20 cellular contexts compared by ENCODE assay signal in the genomic region with DNA sequence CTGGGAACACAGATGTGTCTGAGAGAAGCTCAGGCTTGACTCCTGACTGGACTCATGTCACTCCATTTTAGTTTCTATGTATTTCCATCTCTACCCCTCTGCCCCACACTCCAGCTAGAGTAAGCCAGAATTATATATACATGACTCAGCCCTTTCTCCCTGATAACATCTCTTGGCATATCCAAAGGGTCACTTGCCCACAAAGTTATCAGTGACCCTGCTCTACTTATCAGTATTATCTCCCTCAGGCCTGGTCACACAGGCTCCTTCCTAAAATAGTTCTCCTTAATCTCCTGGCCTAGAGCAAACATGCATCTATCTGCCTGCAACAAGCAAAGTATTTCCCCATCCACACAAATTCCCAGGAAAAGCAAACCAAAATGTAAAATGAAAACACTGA.
A peak's percentile ranks its signal among the peaks of the same experiment; 100 is the strongest.
DNase-seq lines count a peak whose midpoint lies in the region; ATAC-seq and TF ChIP-seq lines count a peak whose summit lies in the region.
"Had no signal": no experiment of that assay in that cellular context is flagged by ENCODE, and none has a peak within 500 bp of the region (broad histone marks: within the 10 kb centered on the region; RNA-seq: fewer than 3 reads in every experiment).

No MANE protein-coding gene starts in this region.

- H3K14ac ChIP-seq in trophoblast cell (ENCODE audit: low read length): peak overlapping the region; percentile 71

- peak overlapping the region; percentile 17 for H3K4me2 ChIP-seq in trophoblast cell (ENCODE audit: low read length)

- peak overlapping the region; percentile 97 for H2BK120ac ChIP-seq in trophoblast cell (ENCODE audit: insufficient read depth, low read length, poor library complexity)

- H3K4me3 ChIP-seq in endodermal cell (ENCODE audit: low read length) (peak overlapping the region; percentile 57), trophoblast cell (ENCODE audit: low read depth, low read length) (no peak overlapping the region), tibial artery (no peak overlapping the region)
- H3K4me3 ChIP-seq: heart left ventricle had no signal

- DNase-seq in activated CD8-positive, alpha-beta T cell treated with anti-CD3 and anti-CD28 coated beads, Interleukin-2, amount 10 ng/mL, durations not matched to agents 7 days and 5 days: no peak
- DNase-seq in activated CD8-positive, alpha-beta T cell treated with anti-CD3 and anti-CD28 coated beads for 36 hours: no peak
- DNase-seq in M059J (ENCODE audit: low read depth) (peak; percentile 89), endodermal cell (no peak), trophoblast cell (peak; percentile 46 to 81), tibial artery (no peak), middle frontal gyrus (ENCODE audit: extremely low spot score, low spot score) (no peak), HPDE6-E6E7 (ENCODE audit: extremely low spot score) (no peak)
- DNase-seq: activated T-cell treated with anti-CD3 and anti-CD28 coated beads, Interleukin-2, amount 50 U/mL, for 72 hours; caudate nucleus; CD4-positive, CD25-positive, alpha-beta regulatory T cell; DMS79 treated with DMSO at 0.1 percent for 48 hours; heart left ventricle; NCI-H1092 treated with DMSO at 0.1 percent for 48 hours; NCI-H2171; NCI-H748 treated with DMSO at 0.1 percent for 48 hours; retina; stimulated activated naive CD8-positive, alpha-beta T cell treated with anti-CD3 and anti-CD28 coated beads, Interleukin-15, amount 100 ng/mL, for 72 hours had no signal

- no peak for ATAC-seq in activated CD8-positive, alpha-beta T cell treated with anti-CD3 and anti-CD28 coated beads, Interleukin-2, amount 10 ng/mL, durations not matched to agents 7 days and 5 days
- ATAC-seq in activated CD8-positive, alpha-beta T cell treated with anti-CD3 and anti-CD28 coated beads for 36 hours: no peak
- ATAC-seq: activated T-cell treated with anti-CD3 and anti-CD28 coated beads, Interleukin-2, amount 50 U/mL, for 72 hours; heart left ventricle; Panc1 had no signal

- peaks cover 7% of the 10 kb centered on the region for H3K4me1 ChIP-seq in endodermal cell (ENCODE audit: control insufficient read depth, insufficient read depth, low read length)
- peaks cover 6 to 11% of the 10 kb centered on the region in 2 experiments for H3K4me1 ChIP-seq in trophoblast cell (ENCODE audit: control insufficient read depth in 1 of 2, insufficient read depth in 2 of 2, low read length in 2 of 2)
- H3K4me1 ChIP-seq in tibial artery: peaks cover 0 to 16% (median 0%) of the 10 kb centered on the region in 4 donors

- peaks cover 9% of the 10 kb centered on the region for H3K27me3 Mint-ChIP-seq in activated CD8-positive, alpha-beta T cell treated with anti-CD3 and anti-CD28 coated beads, Interleukin-2, amount 10 ng/mL, durations not matched to agents 7 days and 5 days (ENCODE audit: low read depth)
- H3K27me3 Mint-ChIP-seq in activated CD8-positive, alpha-beta T cell treated with anti-CD3 and anti-CD28 coated beads for 36 hours: no peaks in the 10 kb centered on the region
- no peaks in the 10 kb centered on the region for H3K27me3 Mint-ChIP-seq in endodermal cell (ENCODE audit: insufficient read depth)
- H3K27me3 Mint-ChIP-seq: CD4-positive, CD25-positive, alpha-beta regulatory T cell; memory B cell; stimulated activated naive CD8-positive, alpha-beta T cell treated with anti-CD3 and anti-CD28 coated beads, Interleukin-15, amount 100 ng/mL, for 72 hours had no signal

- peaks cover 6% of the 10 kb centered on the region for H3K36me3 Mint-ChIP-seq in activated CD8-positive, alpha-beta T cell treated with anti-CD3 and anti-CD28 coated beads, Interleukin-2, amount 10 ng/mL, durations not matched to agents 7 days and 5 days (ENCODE audit: low read depth)
- H3K36me3 Mint-ChIP-seq in activated CD8-positive, alpha-beta T cell treated with anti-CD3 and anti-CD28 coated beads for 36 hours (ENCODE audit: low read depth): no peaks in the 10 kb centered on the region
- H3K36me3 Mint-ChIP-seq in endodermal cell (ENCODE audit: low read depth): peaks cover 6% of the 10 kb centered on the region
- H3K36me3 Mint-ChIP-seq: CD4-positive, CD25-positive, alpha-beta regulatory T cell; memory B cell had no signal

- H4K91ac ChIP-seq in trophoblast cell (ENCODE audit: low read depth, low read length): peak overlapping the region; percentile 92

- no peak overlapping the region for H3K18ac ChIP-seq in trophoblast cell (ENCODE audit: low read length)

- no peak overlapping the region for H2AFZ ChIP-seq in trophoblast cell (ENCODE audit: insufficient read depth, low read length, poor library complexity)

- H3K4ac ChIP-seq in trophoblast cell (ENCODE audit: low read depth, low read length): peak overlapping the region; percentile 66

- H2BK12ac ChIP-seq in trophoblast cell (ENCODE audit: low read length): peak overlapping the region; percentile 78

- no peak for TF ChIP-seq CTCF in activated CD8-positive, alpha-beta T cell treated with anti-CD3 and anti-CD28 coated beads for 36 hours (IDR thresholded peaks at IDR 0.05)
- no peak for TF ChIP-seq CTCF in endodermal cell (conservative IDR thresholded peaks at IDR 0.05)
- no peak for TF ChIP-seq CTCF in tibial artery (IDR thresholded peaks at IDR 0.05)

- H3K79me1 ChIP-seq in trophoblast cell (ENCODE audit: low read length): peaks cover 16% of the 10 kb centered on the region

- H3K36me3 ChIP-seq in endodermal cell (ENCODE audit: control insufficient read depth, insufficient read depth, low read length) (no peaks in the 10 kb centered on the region), trophoblast cell (ENCODE audit: control insufficient read depth in 1 of 2, insufficient read depth in 2 of 2, low read length in 2 of 2) (peaks cover 0 to 2% of the 10 kb centered on the region in 2 experiments), tibial artery (no peaks in the 10 kb centered on the region)
- H3K36me3 ChIP-seq: heart left ventricle had no signal

- H2AK5ac ChIP-seq in trophoblast cell (ENCODE audit: low read length): peak overlapping the region; percentile 87

- intact Hi-C loops in activated CD8-positive, alpha-beta T cell treated with anti-CD3 and anti-CD28 coated beads for 36 hours (cut with micrococcal nuclease): no loop called here
- intact Hi-C loops in tibial artery (cut with DNase I; ENCODE audit: low total_unique reads): no loop called here

- peaks cover 28% of the 10 kb centered on the region for H3K9me3 ChIP-seq in endodermal cell (ENCODE audit: control insufficient read depth, low read length)
- H3K9me3 ChIP-seq in trophoblast cell (ENCODE audit: insufficient read depth, low read depth, low read length): no peaks in the 10 kb centered on the region
- peaks cover 0 to 3% (median 0%) of the 10 kb centered on the region in 3 donors for H3K9me3 ChIP-seq in tibial artery

- peak overlapping the region; percentile 63 for H4K8ac ChIP-seq in trophoblast cell (ENCODE audit: low read depth, low read length)

- H4K12ac ChIP-seq in trophoblast cell (ENCODE audit: low read depth, low read length): no peak overlapping the region

- peaks cover 19% of the 10 kb centered on the region for H3K4me1 Mint-ChIP-seq in activated CD8-positive, alpha-beta T cell treated with anti-CD3 and anti-CD28 coated beads, Interleukin-2, amount 10 ng/mL, durations not matched to agents 7 days and 5 days (ENCODE audit: low read depth)
- H3K4me1 Mint-ChIP-seq in activated CD8-positive, alpha-beta T cell treated with anti-CD3 and anti-CD28 coated beads for 36 hours (ENCODE audit: low read depth): peaks cover 5% of the 10 kb centered on the region
- peaks cover 26% of the 10 kb centered on the region for H3K4me1 Mint-ChIP-seq in endodermal cell
- H3K4me1 Mint-ChIP-seq: CD4-positive, CD25-positive, alpha-beta regulatory T cell had no signal

- H3K9me3 Mint-ChIP-seq in activated CD8-positive, alpha-beta T cell treated with anti-CD3 and anti-CD28 coated beads, Interleukin-2, amount 10 ng/mL, durations not matched to agents 7 days and 5 days (ENCODE audit: insufficient read depth): peaks cover 5% of the 10 kb centered on the region
- H3K9me3 Mint-ChIP-seq in activated CD8-positive, alpha-beta T cell treated with anti-CD3 and anti-CD28 coated beads for 36 hours: peaks cover 2% of the 10 kb centered on the region
- peaks cover 28% of the 10 kb centered on the region for H3K9me3 Mint-ChIP-seq in endodermal cell

- H3K27ac Mint-ChIP-seq in activated CD8-positive, alpha-beta T cell treated with anti-CD3 and anti-CD28 coated beads, Interleukin-2, amount 10 ng/mL, durations not matched to agents 7 days and 5 days: peak overlapping the region; percentile 40
- no peak overlapping the region for H3K27ac Mint-ChIP-seq in activated CD8-positive, alpha-beta T cell treated with anti-CD3 and anti-CD28 coated beads for 36 hours
- peak overlapping the region; percentile 18 for H3K27ac Mint-ChIP-seq in endodermal cell
- H3K27ac Mint-ChIP-seq: activated T-cell treated with anti-CD3 and anti-CD28 coated beads, Interleukin-2, amount 50 U/mL, for 72 hours; CD4-positive, CD25-positive, alpha-beta regulatory T cell; memory B cell had no signal

- H3K27me3 ChIP-seq in endodermal cell (ENCODE audit: control insufficient read depth, insufficient read depth, low read length, poor library complexity, severe bottlenecking): no peaks in the 10 kb centered on the region
- no peaks in the 10 kb centered on the region for H3K27me3 ChIP-seq in trophoblast cell (ENCODE audit: insufficient read depth, low read length)
- no peaks in the 10 kb centered on the region for H3K27me3 ChIP-seq in tibial artery
- H3K27me3 ChIP-seq: heart left ventricle had no signal

- H2BK5ac ChIP-seq in trophoblast cell (ENCODE audit: low read depth, low read length, poor library complexity): peak overlapping the region; percentile 94

- H3K27ac ChIP-seq in endodermal cell (ENCODE audit: low read depth, low read length) (no peak overlapping the region), trophoblast cell (ENCODE audit: low read depth, low read length) (peak overlapping the region; percentile 90), tibial artery (peak overlapping the region in 1 of 2 donors; percentile 39)
- H3K27ac ChIP-seq: heart left ventricle had no signal

- H3K23ac ChIP-seq in trophoblast cell (ENCODE audit: low read length): no peak overlapping the region

- CTCF ChIA-PET in activated CD8-positive, alpha-beta T cell treated with anti-CD3 and anti-CD28 coated beads, Interleukin-2, amount 10 ng/mL, durations not matched to agents 7 days and 5 days (lab: Charles Lee): no interaction called here
- CTCF ChIA-PET in activated CD8-positive, alpha-beta T cell treated with anti-CD3 and anti-CD28 coated beads for 36 hours (lab: Charles Lee): no interaction called here

- POLR2A ChIA-PET in activated CD8-positive, alpha-beta T cell treated with anti-CD3 and anti-CD28 coated beads, Interleukin-2, amount 10 ng/mL, durations not matched to agents 7 days and 5 days (lab: Charles Lee): no interaction called here
- POLR2A ChIA-PET in activated CD8-positive, alpha-beta T cell treated with anti-CD3 and anti-CD28 coated beads for 36 hours (lab: Charles Lee): no interaction called here

- H3K9ac ChIP-seq in endodermal cell (ENCODE audit: extremely low read depth, low read length, poor library complexity, severe bottlenecking) (no peak overlapping the region), trophoblast cell (ENCODE audit: low read length) (no peak overlapping the region)

- no peak overlapping the region for H3K4me3 Mint-ChIP-seq in activated CD8-positive, alpha-beta T cell treated with anti-CD3 and anti-CD28 coated beads, Interleukin-2, amount 10 ng/mL, durations not matched to agents 7 days and 5 days
- no peak overlapping the region for H3K4me3 Mint-ChIP-seq in activated CD8-positive, alpha-beta T cell treated with anti-CD3 and anti-CD28 coated beads for 36 hours
- no peak overlapping the region for H3K4me3 Mint-ChIP-seq in endodermal cell
- H3K4me3 Mint-ChIP-seq: activated T-cell treated with anti-CD3 and anti-CD28 coated beads, Interleukin-2, amount 50 U/mL, for 72 hours; CD4-positive, CD25-positive, alpha-beta regulatory T cell; memory B cell; stimulated activated naive CD8-positive, alpha-beta T cell treated with anti-CD3 and anti-CD28 coated beads, Interleukin-15, amount 100 ng/mL, for 72 hours had no signal

- H3K79me2 ChIP-seq in trophoblast cell (ENCODE audit: control insufficient read depth, insufficient read depth, low read length, poor library complexity): no peaks in the 10 kb centered on the region

Comparison
In these comparisons a context has a peak if more than half of its experiments do, and no peak if none do; other contexts are left out.
1. DNase-seq: peak in M059J (single experiment) and trophoblast cell (2 of 2); none in activated CD8-positive, alpha-beta T cell treated with anti-CD3 and anti-CD28 coated beads, Interleukin-2, amount 10 ng/mL, durations not matched to agents 7 days and 5 days (single experiment), activated CD8-positive, alpha-beta T cell treated with anti-CD3 and anti-CD28 coated beads for 36 hours (single experiment), endodermal cell (single experiment), tibial artery (0 of 2), middle frontal gyrus (single experiment) and HPDE6-E6E7 (single experiment).